9 cellular contexts compared by ENCODE assay signal in the genomic region with DNA sequence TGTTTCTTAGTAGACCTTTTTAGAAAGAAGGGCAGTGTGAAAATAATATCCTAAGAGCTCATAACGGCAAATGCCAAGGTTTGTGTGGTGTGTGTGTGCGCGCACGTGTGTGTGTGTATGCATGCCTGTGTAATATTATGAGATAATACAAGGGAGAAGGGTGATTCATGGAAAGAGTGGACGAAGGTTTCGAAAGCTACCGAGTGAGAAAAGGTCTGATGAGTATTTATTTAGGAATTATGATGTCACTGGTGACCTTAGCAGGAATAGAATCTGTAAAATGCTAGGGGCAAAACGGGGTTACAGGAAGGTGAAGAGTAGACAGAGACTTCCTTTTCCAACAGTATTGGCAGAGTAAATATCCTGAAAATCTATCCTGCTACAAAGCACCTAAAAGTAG.
DNase-seq lines count a peak whose midpoint lies in the region; ATAC-seq lines count a peak whose summit lies in the region.
"Had no signal": no experiment of that assay in that cellular context is flagged by ENCODE, and none has a peak within 500 bp of the region (broad histone marks: within the 10 kb centered on the region; RNA-seq: fewer than 3 reads in every experiment).

No MANE protein-coding gene starts in this region.

- intact Hi-C loops in head of caudate nucleus (cut with DNase I), result no loop called here

- peak; percentile 98 for DNase-seq in HCEC 1CT
- DNase-seq in SHP77 (lab: John Stamatoyannopoulos, UW), result peak; percentile 66 to 84
- peak; percentile 93 for DNase-seq in fibroblast of peridontal ligament (ENCODE audit: extremely low read depth)
- DNase-seq in stromal cell of bone marrow (ENCODE audit: low read depth), result peak; percentile 67
- no peak for DNase-seq in T-helper 9 cell
- no peak for DNase-seq in head of caudate nucleus
- DNase-seq: activated CD4-positive, alpha-beta T cell treated with anti-CD3 and anti-CD28 coated beads, Interleukin-2, amount 50 U/mL, for 4 hours; amygdala had no signal

- ATAC-seq in HG03108 (IDR thresholded peaks at IDR 0.05; ENCODE audit: unreplicated experiment), result no peak

Comparison
In these comparisons a context has a peak if more than half of its experiments do, and no peak if none do; other contexts are left out.
1. DNase-seq: peak in HCEC 1CT (single experiment), SHP77 (2 of 2), fibroblast of peridontal ligament (single experiment) and stromal cell of bone marrow (single experiment); none in T-helper 9 cell (single experiment) and head of caudate nucleus (0 of 42).